1 cellular context compared by ENCODE assay signal in genomic region chr2:235584269-235585007, GRCh38.
TF ChIP-seq lines count a peak whose summit lies in the region.

No MANE protein-coding gene starts in this region.

TF ChIP-seq in GM23338, 12 proteins besides CTCF, POLR2A, EP300 and RAD21 (continued from another document):
- no peak for TF ChIP-seq ZNF462 (CRISPR knock-in tag; IDR thresholded peaks at IDR 0.05)
- TF ChIP-seq NANOG (IDR thresholded peaks at IDR 0.05; ENCODE audit: borderline replicate concordance): no peak
- TF ChIP-seq CREB1 (CRISPR knock-in tag; IDR thresholded peaks at IDR 0.05; ENCODE audit: low read depth): no peak
- TF ChIP-seq ETS1 (IDR thresholded peaks at IDR 0.05): no peak
- TF ChIP-seq ZNF114 (CRISPR knock-in tag; IDR thresholded peaks at IDR 0.05): no peak
- no peak for TF ChIP-seq JUNB (IDR thresholded peaks at IDR 0.05; ENCODE audit: unreplicated experiment)
- TF ChIP-seq POLR2AphosphoS5 (IDR thresholded peaks at IDR 0.05; ENCODE audit: low read depth): no peak
- TF ChIP-seq EZH2 (IDR thresholded peaks at IDR 0.05; ENCODE audit: low read depth, unreplicated experiment): no peak
- TF ChIP-seq STAT1 (IDR thresholded peaks at IDR 0.05; ENCODE audit: unreplicated experiment): no peak
- TF ChIP-seq ZNF331 (CRISPR knock-in tag; IDR thresholded peaks at IDR 0.05; ENCODE audit: low read depth): no peak
